Comparison of ENCODE assay signal across 1 cellular context in genomic region chr17:79937435-79937870, GRCh38.
TF ChIP-seq lines count a peak whose summit lies in the region.

No MANE protein-coding gene starts in this region.

TF ChIP-seq in HepG2, 621 proteins besides CTCF, POLR2A, EP300 and RAD21 (continued from another document):
- TF ChIP-seq ZNF576 (CRISPR knock-in tag; IDR thresholded peaks at IDR 0.05) (no peak), RBM22 (optimal IDR thresholded peaks at IDR 0.05; ENCODE audit: low read length) (peak; percentile 82), ZSCAN22 (CRISPR knock-in tag; IDR thresholded peaks at IDR 0.05) (peak; percentile 87), ZNF709 (CRISPR knock-in tag; IDR thresholded peaks at IDR 0.05) (no peak), ATM (IDR thresholded peaks at IDR 0.05; ENCODE audit: borderline replicate concordance) (no peak), ZNF549 (CRISPR knock-in tag; IDR thresholded peaks at IDR 0.05) (no peak), HOXA3 (CRISPR knock-in tag; IDR thresholded peaks at IDR 0.05) (no peak; the same call in 1 of the 2 replicates), GMEB1 (CRISPR knock-in tag; IDR thresholded peaks at IDR 0.05; ENCODE audit: borderline replicate concordance) (no peak), PAWR (CRISPR knock-in tag; IDR thresholded peaks at IDR 0.05; ENCODE audit: borderline replicate concordance) (no peak), ZNF296 (CRISPR knock-in tag; conservative IDR thresholded peaks at IDR 0.05) (no peak), DRAP1 (CRISPR knock-in tag; IDR thresholded peaks at IDR 0.05) (no peak), AGO2 (optimal IDR thresholded peaks at IDR 0.05; ENCODE audit: low read depth, low read length) (peak; percentile 81), ZNF20 (CRISPR knock-in tag; IDR thresholded peaks at IDR 0.05) (no peak), CEBPB (IDR thresholded peaks at IDR 0.05; ENCODE audit: borderline replicate concordance, low read depth, low read length) (no peak)
